ENCODE assay signal across 18 cellular contexts in genomic region chr17:57499648-57500049, GRCh38.
DNase-seq lines count a peak whose midpoint lies in the region; ATAC-seq, FAIRE-seq and TF ChIP-seq lines count a peak whose summit lies in the region.
"Had no signal": no experiment of that assay in that cellular context is flagged by ENCODE, and none has a peak within 500 bp of the region (broad histone marks: within the 10 kb centered on the region; RNA-seq: fewer than 3 reads in every experiment).

No MANE protein-coding gene starts in this region.

- TF ChIP-seq POLR2A in heart left ventricle (IDR thresholded peaks at IDR 0.05), result no peak

- POLR2A ChIA-PET in PC-3 (lab: Charles Lee; ENCODE audit: unreplicated experiment), result no interaction called here

- no TSS peak for BruUV-seq in PC-3 (replicated peaks; lab: Mats Ljungman, UMichigan)

- CTCF ChIA-PET in PC-3 (lab: Charles Lee), result interaction anchor here (0.7 kb wide), 1 partner anchor 439 kb away, joined by 5 read pairs; no protein-coding TSS in a partner anchor

- H2AFZ ChIP-seq in PC-3 (ENCODE audit: low read length), result no peak overlapping the region

- DNase-seq in stimulated activated naive CD8-positive, alpha-beta T cell treated with anti-CD3 and anti-CD28 coated beads, Interleukin-15, Interleukin-2, amounts not matched to agents 100 U/mL and 50 U/mL, for 24 hours, result peak; percentile 8
- no peak for DNase-seq in stimulated activated naive CD8-positive, alpha-beta T cell treated with anti-CD3 and anti-CD28 coated beads, Interleukin-15, amount 100 ng/mL, for 72 hours
- DNase-seq in PC-3 (no peak), chondrocyte (ENCODE audit: low spot score) (no peak), urothelium cell line (ENCODE audit: low spot score) (peak; percentile 35), heart left ventricle (no peak)
- DNase-seq: activated CD4-positive, alpha-beta T cell treated with anti-CD3 and anti-CD28 coated beads for 4 hours; activated naive CD4-positive, alpha-beta T cell treated with Interleukin-2 at 50 U/mL for 16 hours; NCI-H1048; NCI-H446; stimulated activated CD4-positive, alpha-beta T cell treated with anti-CD3 and anti-CD28 coated beads, Interleukin-2, amount 100 ng/mL, for 48 hours; stimulated activated naive CD4-positive, alpha-beta T cell treated with Interleukin-2 at 50 U/mL for 16 hours had no signal

- no peaks in the 10 kb centered on the region for H4K20me1 ChIP-seq in PC-3 (ENCODE audit: low read length)

- H3K4me3 Mint-ChIP-seq in stimulated activated naive CD8-positive, alpha-beta T cell treated with anti-CD3 and anti-CD28 coated beads, Interleukin-15, amount 100 ng/mL, for 72 hours, result peak overlapping the region in 1 of 2 donors; percentile 16
- no peak overlapping the region for H3K4me3 Mint-ChIP-seq in chondrocyte (ENCODE audit: unreplicated experiment)

- peaks cover 65% of the 10 kb centered on the region for H3K4me1 Mint-ChIP-seq in stimulated activated naive CD8-positive, alpha-beta T cell treated with anti-CD3 and anti-CD28 coated beads, Interleukin-15, amount 100 ng/mL, for 72 hours
- peaks cover 7% of the 10 kb centered on the region for H3K4me1 Mint-ChIP-seq in chondrocyte (ENCODE audit: low read depth)

- peak; percentile 66 for ATAC-seq in stimulated activated naive CD8-positive, alpha-beta T cell treated with anti-CD3 and anti-CD28 coated beads, Interleukin-15, Interleukin-2, amounts not matched to agents 100 U/mL and 50 U/mL, for 24 hours
- ATAC-seq in stimulated activated naive CD8-positive, alpha-beta T cell treated with anti-CD3 and anti-CD28 coated beads, Interleukin-15, amount 100 ng/mL, for 72 hours, result no peak
- ATAC-seq in PC-3 (peak; percentile 43; the same call in 1 of the 2 replicates), GM19351 (IDR thresholded peaks at IDR 0.05; ENCODE audit: unreplicated experiment) (no peak), heart left ventricle (no peak), HG03460 (IDR thresholded peaks at IDR 0.05; ENCODE audit: unreplicated experiment) (no peak)

- H3K9me3 ChIP-seq in PC-3 (ENCODE audit: low read length) (no peaks in the 10 kb centered on the region), heart left ventricle (no peaks in the 10 kb centered on the region)

- no peaks in the 10 kb centered on the region for H3K36me3 Mint-ChIP-seq in chondrocyte (ENCODE audit: low read depth)

- TF ChIP-seq CTCF in PC-3 (conservative IDR thresholded peaks at IDR 0.05; ENCODE audit: low read depth, low read length) (no peak), chondrocyte (IDR thresholded peaks at IDR 0.05) (peak; percentile 11), heart left ventricle (IDR thresholded peaks at IDR 0.05) (no peak)

- H3K9me2 ChIP-seq in PC-3 (replicated peaks; ENCODE audit: low read length), result no peaks in the 10 kb centered on the region

- no peaks in the 10 kb centered on the region for H3F3A ChIP-seq in PC-3 (ENCODE audit: low read length, unreplicated experiment)

- H3K27ac Mint-ChIP-seq in stimulated activated naive CD8-positive, alpha-beta T cell treated with anti-CD3 and anti-CD28 coated beads, Interleukin-15, amount 100 ng/mL, for 72 hours, result peak overlapping the region in 1 of 2 donors; percentile 4
- H3K27ac Mint-ChIP-seq in chondrocyte (ENCODE audit: unreplicated experiment), result no peak overlapping the region
- H3K27ac Mint-ChIP-seq: progenitor cell of endocrine pancreas had no signal

- H3K4me2 ChIP-seq in PC-3 (ENCODE audit: low read length), result no peak overlapping the region

- FAIRE-seq in urothelium cell line (lab: Jason Lieb, UNC), result no peak
- FAIRE-seq: colon had no signal

- intact Hi-C loops in PC-3 (cut with micrococcal nuclease), result no loop called here
- intact Hi-C loops in heart left ventricle (cut with DNase I), result no loop called here

- H3K4me1 ChIP-seq in PC-3 (ENCODE audit: insufficient read depth, low read length) (no peaks in the 10 kb centered on the region), heart left ventricle (peaks cover 0 to 27% (median 10%) of the 10 kb centered on the region in 12 donors)

- H3K27me3 Mint-ChIP-seq in stimulated activated naive CD8-positive, alpha-beta T cell treated with anti-CD3 and anti-CD28 coated beads, Interleukin-15, amount 100 ng/mL, for 72 hours, result no peaks in the 10 kb centered on the region
- H3K27me3 Mint-ChIP-seq in chondrocyte (ENCODE audit: low read depth), result no peaks in the 10 kb centered on the region
- H3K27me3 Mint-ChIP-seq: progenitor cell of endocrine pancreas had no signal

- H3K27me3 ChIP-seq in PC-3 (ENCODE audit: low read length) (no peaks in the 10 kb centered on the region), heart left ventricle (no peaks in the 10 kb centered on the region)

- H3K36me3 ChIP-seq in PC-3 (ENCODE audit: low read depth, low read length), result no peaks in the 10 kb centered on the region
- H3K36me3 ChIP-seq in heart left ventricle, result no peaks in the 10 kb centered on the region

- H3K4me3 ChIP-seq in PC-3 (ENCODE audit: low read length), result no peak overlapping the region
- no peak overlapping the region for H3K4me3 ChIP-seq in heart left ventricle

- H3K79me2 ChIP-seq in PC-3 (ENCODE audit: low read length), result no peaks in the 10 kb centered on the region

- H3K9ac ChIP-seq in PC-3 (ENCODE audit: low read length), result no peak overlapping the region

- H3K27ac ChIP-seq in PC-3 (ENCODE audit: low read length) (no peak overlapping the region), heart left ventricle (no peak overlapping the region)
- H3K27ac ChIP-seq: C4-2B, HL-60 had no signal

- no peaks in the 10 kb centered on the region for H3K9me3 Mint-ChIP-seq in stimulated activated naive CD8-positive, alpha-beta T cell treated with anti-CD3 and anti-CD28 coated beads, Interleukin-15, amount 100 ng/mL, for 72 hours
- no peaks in the 10 kb centered on the region for H3K9me3 Mint-ChIP-seq in chondrocyte (ENCODE audit: low read depth)

- WGBS in heart left ventricle, 4 donors, result 93 to 99% (median 95%) methylated on average over 6 of the region's 6 CpGs

Comparison
In these comparisons a context has a peak if more than half of its experiments do, and no peak if none do; other contexts are left out.
1. ATAC-seq: peak in stimulated activated naive CD8-positive, alpha-beta T cell treated with anti-CD3 and anti-CD28 coated beads, Interleukin-15, Interleukin-2, amounts not matched to agents 100 U/mL and 50 U/mL, for 24 hours (single experiment) and PC-3 (single experiment); none in stimulated activated naive CD8-positive, alpha-beta T cell treated with anti-CD3 and anti-CD28 coated beads, Interleukin-15, amount 100 ng/mL, for 72 hours (single experiment), GM19351 (single experiment), heart left ventricle (0 of 4) and HG03460 (single experiment).
2. DNase-seq: peak in stimulated activated naive CD8-positive, alpha-beta T cell treated with anti-CD3 and anti-CD28 coated beads, Interleukin-15, Interleukin-2, amounts not matched to agents 100 U/mL and 50 U/mL, for 24 hours (single experiment) and urothelium cell line (single experiment); none in stimulated activated naive CD8-positive, alpha-beta T cell treated with anti-CD3 and anti-CD28 coated beads, Interleukin-15, amount 100 ng/mL, for 72 hours (0 of 2), PC-3 (single experiment), chondrocyte (single experiment) and heart left ventricle (0 of 5).